8 cellular contexts compared by ENCODE assay signal in genomic region chr1:222167111-222167510, GRCh38.
DNase-seq lines count a peak whose midpoint lies in the region; ATAC-seq and TF ChIP-seq lines count a peak whose summit lies in the region.

No MANE protein-coding gene starts in this region.

- peak; percentile 68 for TF ChIP-seq CTCF in astrocyte of the spinal cord (IDR thresholded peaks at IDR 0.05; ENCODE audit: low read depth, low read length)

- peak; percentile 49 for ATAC-seq in GM21447 (IDR thresholded peaks at IDR 0.05; ENCODE audit: unreplicated experiment)
- ATAC-seq in GM21526 (IDR thresholded peaks at IDR 0.05; ENCODE audit: low FRiP score, unreplicated experiment): no peak

- DNase-seq in NCI-H2171 treated with DMSO at 0.1 percent for 48 hours (lab: John Stamatoyannopoulos, UW) (peak; percentile 0), NCI-H2171 (lab: John Stamatoyannopoulos, UW) (no peak), MG63 (peak; percentile 84), astrocyte of the spinal cord (ENCODE audit: low read depth, low spot score) (peak; percentile 87), kidney tubule cell (ENCODE audit: low spot score) (peak; percentile 97), NCI-H345 treated with DMSO at 0.1 percent for 48 hours (lab: John Stamatoyannopoulos, UW; ENCODE audit: unreplicated experiment) (no peak)

- in situ Hi-C loops in astrocyte of the spinal cord (cut with HindIII; ENCODE audit: low sequenced_read_pairs): no loop called here

- H3K27me3 ChIP-seq in MG63: no peaks in the 10 kb centered on the region

- H3K36me3 ChIP-seq in MG63: no peaks in the 10 kb centered on the region

- H3K9me3 ChIP-seq in MG63: peaks cover 8% of the 10 kb centered on the region

- no peak overlapping the region for H3K4me3 ChIP-seq in MG63
- no peak overlapping the region for H3K4me3 ChIP-seq in astrocyte of the spinal cord (ENCODE audit: low read depth, low read length)

Comparison
In these comparisons a context has a peak if more than half of its experiments do, and no peak if none do; other contexts are left out.
1. DNase-seq: peak in NCI-H2171 treated with DMSO at 0.1 percent for 48 hours (single experiment), MG63 (single experiment), astrocyte of the spinal cord (single experiment) and kidney tubule cell (single experiment); none in NCI-H2171 (single experiment) and NCI-H345 treated with DMSO at 0.1 percent for 48 hours (single experiment).